In the genomic region with DNA sequence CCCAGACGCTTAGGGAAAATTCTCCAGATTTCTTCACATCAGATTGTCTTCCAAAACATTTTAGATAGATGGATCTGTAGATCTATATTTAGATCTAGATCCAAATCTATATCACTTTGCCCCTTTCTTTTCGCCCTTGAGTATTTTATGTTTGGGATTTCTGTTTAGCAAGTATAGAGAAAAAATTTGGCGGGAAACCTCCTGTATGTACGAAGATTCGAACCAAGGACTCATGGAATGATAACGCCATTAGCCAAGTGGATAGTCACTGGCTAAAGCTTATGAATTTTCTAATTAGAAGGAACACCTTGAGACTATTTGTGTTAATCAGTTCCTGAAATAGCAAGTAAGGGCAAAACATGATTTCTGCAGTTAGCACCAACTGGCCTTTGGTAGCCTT, we compare ENCODE assay signal across 9 cellular contexts. TPM values are rescaled to one million over a fixed set of nuclear protein-coding genes. Genes with fewer than 3 reads are reported as not detected.
DNase-seq lines count a peak whose midpoint lies in the region; ATAC-seq and TF ChIP-seq lines count a peak whose summit lies in the region.
"Had no signal": no experiment of that assay in that cellular context is flagged by ENCODE, and none has a peak within 500 bp of the region (broad histone marks: within the 10 kb centered on the region; RNA-seq: fewer than 3 reads in every experiment).

No MANE protein-coding gene starts in this region.

- peak overlapping the region in 1 of 2 donors; percentile 67 for H3K4me3 ChIP-seq in left lung
- peak overlapping the region in 1 of 3 donors; percentile 40 for H3K4me3 ChIP-seq in thyroid gland (replicated peaks in 1 of 3)

- H3K27ac Mint-ChIP-seq in activated naive CD4-positive, alpha-beta T cell treated with anti-CD3 and anti-CD28 coated beads for 36 hours, result peak overlapping the region; percentile 99
- H3K27ac Mint-ChIP-seq in activated naive CD8-positive, alpha-beta T cell, result peak overlapping the region; percentile 100

- H3K4me1 Mint-ChIP-seq in activated naive CD4-positive, alpha-beta T cell treated with anti-CD3 and anti-CD28 coated beads for 36 hours (ENCODE audit: low read depth), result peaks cover 19% of the 10 kb centered on the region
- H3K4me1 Mint-ChIP-seq in activated naive CD8-positive, alpha-beta T cell (ENCODE audit: low read depth), result peaks cover 34% of the 10 kb centered on the region

- peaks cover 4% of the 10 kb centered on the region for H3K9me3 Mint-ChIP-seq in activated naive CD4-positive, alpha-beta T cell treated with anti-CD3 and anti-CD28 coated beads for 36 hours
- H3K9me3 Mint-ChIP-seq in activated naive CD8-positive, alpha-beta T cell (ENCODE audit: low read depth), result no peaks in the 10 kb centered on the region

- no peak for TF ChIP-seq CTCF in left lung (IDR thresholded peaks at IDR 0.05)
- TF ChIP-seq CTCF in thyroid gland (IDR thresholded peaks at IDR 0.05), result no peak

- peak overlapping the region; percentile 93 for H3K4me3 Mint-ChIP-seq in activated naive CD4-positive, alpha-beta T cell treated with anti-CD3 and anti-CD28 coated beads for 36 hours
- H3K4me3 Mint-ChIP-seq in activated naive CD8-positive, alpha-beta T cell, result peak overlapping the region; percentile 99

- H3K27me3 Mint-ChIP-seq in activated naive CD4-positive, alpha-beta T cell treated with anti-CD3 and anti-CD28 coated beads for 36 hours (ENCODE audit: low read depth), result no peaks in the 10 kb centered on the region
- no peaks in the 10 kb centered on the region for H3K27me3 Mint-ChIP-seq in activated naive CD8-positive, alpha-beta T cell

- no peaks in the 10 kb centered on the region for H3K36me3 ChIP-seq in left lung
- H3K36me3 ChIP-seq in thyroid gland, result no peaks in the 10 kb centered on the region

- peak overlapping the region; percentile 91 to 93 for H3K27ac ChIP-seq in left lung
- H3K27ac ChIP-seq in thyroid gland, result peak overlapping the region; percentile 84 to 97 (median 93)

- H3K27me3 ChIP-seq in left lung, result no peaks in the 10 kb centered on the region
- no peaks in the 10 kb centered on the region for H3K27me3 ChIP-seq in thyroid gland

- CTCF ChIA-PET in activated naive CD4-positive, alpha-beta T cell treated with anti-CD3 and anti-CD28 coated beads for 36 hours (lab: Charles Lee), result interaction anchor here (0.7 kb wide), 1 partner anchor 60 kb away, joined by 3 read pairs; no protein-coding TSS in a partner anchor

- TF ChIP-seq POLR2A in thyroid gland (IDR thresholded peaks at IDR 0.05), result no peak

- ATAC-seq in left lung, result no peak
- ATAC-seq in GM21619 (IDR thresholded peaks at IDR 0.05; ENCODE audit: unreplicated experiment), result no peak

- H3K9me3 ChIP-seq in left lung (no peaks in the 10 kb centered on the region), thyroid gland (no peaks in the 10 kb centered on the region)

- H3K4me1 ChIP-seq in left lung, result peaks cover 8 to 18% of the 10 kb centered on the region in 2 donors
- H3K4me1 ChIP-seq in thyroid gland, result peaks cover 0 to 11% of the 10 kb centered on the region in 2 donors

- H3K36me3 Mint-ChIP-seq in activated naive CD4-positive, alpha-beta T cell treated with anti-CD3 and anti-CD28 coated beads for 36 hours (ENCODE audit: low read depth), result no peaks in the 10 kb centered on the region
- peaks cover 2% of the 10 kb centered on the region for H3K36me3 Mint-ChIP-seq in activated naive CD8-positive, alpha-beta T cell

- 90% methylated on average over 6 of the region's 6 CpGs for WGBS in thyroid gland, 2 donors

- intact Hi-C loops in activated naive CD4-positive, alpha-beta T cell treated with anti-CD3 and anti-CD28 coated beads for 36 hours (cut with micrococcal nuclease), result loop anchor here (2.0 to 5.0 kb wide), 7 partner anchors 63 to 1580 kb away; a partner anchor contains a TSS
- intact Hi-C loops in left lung (cut with DNase I) (no loop called here), thyroid gland (cut with DNase I) (no loop called here)

- DNase-seq in activated naive CD4-positive, alpha-beta T cell treated with anti-CD3 and anti-CD28 coated beads for 36 hours, result no peak
- DNase-seq in activated naive CD4-positive, alpha-beta T cell (lab: John Stamatoyannopoulos, UW), result no peak
- DNase-seq in left lung (no peak), thyroid gland (no peak), NCI-H1436 (lab: John Stamatoyannopoulos, UW) (no peak), LoVo (ENCODE audit: low spot score) (no peak)

RNA-seq across cellular contexts. Expression of a gene that starts 1.2 kb away (rescaled TPM):
- total RNA-seq in activated naive CD4-positive, alpha-beta T cell treated with anti-CD3 and anti-CD28 coated beads for 36 hours, result 1 to 10 TPM; 6.3 to 7.1 TPM
- 1 to 10 TPM; 3.9 to 4.1 TPM for total RNA-seq in left lung
- total RNA-seq in thyroid gland, result 10 to 100 TPM in 1 of 4 donors, 1 to 10 TPM in 3; 5.8 to 10.1 (median 8.2) TPM

RNA-seq across cellular contexts. Expression of a gene that starts 1.7 kb away (rescaled TPM):
- total RNA-seq in activated naive CD4-positive, alpha-beta T cell treated with anti-CD3 and anti-CD28 coated beads for 36 hours, result not detected
- total RNA-seq in left lung, result 1 to 10 TPM in 1 of 2 donors, under 1 TPM in 1; 0.06 to 4.3 TPM
- total RNA-seq in thyroid gland, result under 1 TPM in 2 of 4 donors, not detected in 2; 0.33 to 0.73 TPM
- total RNA-seq: Daoy had no signal
